ENCODE assay signal across 25 cellular contexts in genomic region chr6:89275900-89276299, GRCh38. TPM values are rescaled to one million over a fixed set of nuclear protein-coding genes. Genes with fewer than 3 reads are reported as not detected.
A peak's percentile ranks its signal among the peaks of the same experiment; 100 is the strongest.
DNase-seq lines count a peak whose midpoint lies in the region; ATAC-seq, FAIRE-seq and TF ChIP-seq lines count a peak whose summit lies in the region.
"Had no signal": no experiment of that assay in that cellular context is flagged by ENCODE, and none has a peak within 500 bp of the region (broad histone marks: within the 10 kb centered on the region; RNA-seq: fewer than 3 reads in every experiment).

No MANE protein-coding gene starts in this region.

- no peak overlapping the region for H3K4me3 ChIP-seq in kidney (ENCODE audit: low read length in 2 of 2)
- H3K4me3 ChIP-seq in left lung, result no peak overlapping the region
- H3K4me3 ChIP-seq: BLaER1 treated with 17β-estradiol and CSF1 and Interleukin-3, amounts not matched to agents 10 nM and 100 nM; GM23248 had no signal

- peak; percentile 95 for FAIRE-seq in G401.6 (lab: Jason Lieb, UNC)
- FAIRE-seq in TTC549 (lab: Jason Lieb, UNC), result peak; percentile 80
- peak; percentile 75 for FAIRE-seq in kidney (lab: Jason Lieb, UNC)
- FAIRE-seq: D721Med, GM12891, GM18507, H1 had no signal

- DNase-seq in kidney, result no peak
- no peak for DNase-seq in left lung
- no peak for DNase-seq in AG20443 (ENCODE audit: low spot score)
- DNase-seq: AML-193; BE2C; CD4-positive, alpha-beta T cell; CD8-positive, alpha-beta memory T cell; DMS 273 treated with DMSO at 0.1 percent for 48 hours; DMS79; EL; GF-D8; GM23248; H7; HCEC 1CT had no signal

- H3K36me3 ChIP-seq in kidney (ENCODE audit: control insufficient read depth in 1 of 2, insufficient read depth in 2 of 2, low read length in 2 of 2) (no peaks in the 10 kb centered on the region), left lung (no peaks in the 10 kb centered on the region)
- H3K36me3 ChIP-seq: BE2C; BLaER1 treated with 17β-estradiol and CSF1 and Interleukin-3, amounts not matched to agents 10 nM and 100 nM had no signal

- ATAC-seq in HG03139 (IDR thresholded peaks at IDR 0.05; ENCODE audit: unreplicated experiment) (no peak), left lung (no peak)

- intact Hi-C loops in kidney (cut with DNase I), result no loop called here
- intact Hi-C loops in left lung (cut with DNase I), result no loop called here

- H3K9ac ChIP-seq in kidney (ENCODE audit: low read length in 2 of 2), result no peak overlapping the region
- H3K9ac ChIP-seq: BLaER1 treated with 17β-estradiol and CSF1 and Interleukin-3, amounts not matched to agents 10 nM and 100 nM; GM23248 had no signal

- no peaks in the 10 kb centered on the region for H3K9me3 ChIP-seq in kidney (ENCODE audit: control insufficient read depth in 1 of 2, low read length in 2 of 2)
- H3K9me3 ChIP-seq in left lung, result no peaks in the 10 kb centered on the region
- H3K9me3 ChIP-seq: BE2C; BLaER1 treated with 17β-estradiol and CSF1 and Interleukin-3, amounts not matched to agents 10 nM and 100 nM had no signal

- TF ChIP-seq CTCF in kidney (IDR thresholded peaks at IDR 0.05; ENCODE audit: borderline replicate concordance, extremely low read depth, insufficient read depth) (no peak), left lung (IDR thresholded peaks at IDR 0.05) (no peak)

- H3K4me1 ChIP-seq in kidney (ENCODE audit: control insufficient read depth in 1 of 2, insufficient read depth in 1 of 2, low read depth in 1 of 2, low read length in 2 of 2), result no peaks in the 10 kb centered on the region
- H3K4me1 ChIP-seq in left lung, result peaks cover 0 to 8% of the 10 kb centered on the region in 2 donors
- H3K4me1 ChIP-seq: BE2C had no signal

- H3K27ac ChIP-seq in kidney (ENCODE audit: low read depth in 2 of 2, low read length in 2 of 2), result no peak overlapping the region
- no peak overlapping the region for H3K27ac ChIP-seq in left lung
- H3K27ac ChIP-seq: BLaER1 treated with 17β-estradiol and CSF1 and Interleukin-3, amounts not matched to agents 10 nM and 100 nM; GM23248 had no signal

- H3K27me3 ChIP-seq in left lung, result no peaks in the 10 kb centered on the region
- H3K27me3 ChIP-seq: BE2C; BLaER1 treated with 17β-estradiol and CSF1 and Interleukin-3, amounts not matched to agents 10 nM and 100 nM had no signal

RNA-seq across cellular contexts. Expression of gene GABRR2, which starts 39.2 kb away (rescaled TPM):
- total RNA-seq in kidney (0.38 TPM), left lung (1 to 10 TPM in 1 of 2 donors, under 1 TPM in 1; 0.82 to 4.8 TPM)
- not detected for polyA plus RNA-seq in kidney (ENCODE audit: insufficient read depth, low read depth, low replicate concordance)
- total RNA-seq: A172, GM23248, H1, H7 had no signal
- polyA plus RNA-seq: CD14-positive monocyte, GM23248, H1 had no signal

RNA-seq across cellular contexts. Expression of gene GABRR1, which starts 58.7 kb away (rescaled TPM):
- total RNA-seq in kidney, result not detected
- not detected for polyA plus RNA-seq in kidney (ENCODE audit: insufficient read depth, low read depth, low replicate concordance)
- not detected for total RNA-seq in left lung
- total RNA-seq: A172; CD4-positive, alpha-beta T cell; CD8-positive, alpha-beta memory T cell; GM23248 had no signal
- polyA plus RNA-seq: AG04450; CD14-positive monocyte; CD8-positive, alpha-beta memory T cell; GM23248 had no signal
